ENCODE assay signal across 9 cellular contexts in the genomic region with DNA sequence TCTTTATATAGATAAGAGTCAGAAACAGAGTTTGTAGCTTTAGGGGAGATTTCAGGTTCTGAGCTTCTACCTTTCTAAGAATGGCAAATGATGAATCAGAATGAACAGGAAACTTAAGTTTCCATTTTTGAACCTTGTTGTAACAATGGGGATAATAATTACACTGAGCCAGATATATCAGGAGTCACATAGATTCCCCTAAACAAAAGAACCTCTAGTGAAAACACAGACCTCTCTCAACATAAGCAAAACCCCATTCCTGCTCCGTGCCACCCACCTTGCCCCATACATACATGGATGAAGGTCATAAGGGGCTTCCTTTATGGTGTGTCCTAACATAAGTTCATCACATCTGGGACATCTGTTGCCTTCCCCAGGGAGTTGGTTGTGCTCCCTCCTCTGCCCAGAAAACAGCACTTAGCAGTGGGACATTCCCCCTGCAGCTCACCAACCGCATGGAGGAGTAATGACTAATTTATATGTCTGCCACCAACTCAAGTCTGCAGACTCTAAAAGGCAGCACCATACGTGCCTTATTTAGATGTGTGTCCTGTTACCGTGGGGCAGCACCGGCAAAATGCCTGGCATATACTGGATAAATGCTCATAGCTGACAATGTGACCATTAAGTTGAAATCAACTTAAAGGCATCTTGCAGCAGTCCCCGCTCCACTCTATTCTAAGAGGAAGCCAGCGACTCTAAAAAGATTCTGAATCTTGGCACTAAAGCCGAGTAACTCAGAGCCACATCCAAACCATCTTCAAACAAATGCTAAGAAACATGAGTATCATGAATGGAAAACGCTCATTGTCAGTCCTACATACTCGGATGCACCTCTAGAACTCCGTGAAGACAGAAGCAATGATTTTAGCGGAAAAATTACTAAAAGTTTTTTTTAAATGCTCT. TPM values are rescaled to one million over a fixed set of nuclear protein-coding genes. Genes with fewer than 3 reads are reported as not detected.
DNase-seq lines count a peak whose midpoint lies in the region; ATAC-seq, FAIRE-seq and TF ChIP-seq lines count a peak whose summit lies in the region.
"Had no signal": no experiment of that assay in that cellular context is flagged by ENCODE, and none has a peak within 500 bp of the region (broad histone marks: within the 10 kb centered on the region; RNA-seq: fewer than 3 reads in every experiment).

No MANE protein-coding gene starts in this region.

- no peaks in the 10 kb centered on the region for H3K9me3 ChIP-seq in WERI-Rb-1 (ENCODE audit: severe bottlenecking)

- peaks cover 55% of the 10 kb centered on the region for H3K27me3 Mint-ChIP-seq in type B pancreatic cell

- no peak overlapping the region for H3K27ac ChIP-seq in WERI-Rb-1
- H3K27ac ChIP-seq: GM23248 had no signal

- no peak overlapping the region for H3K4me3 ChIP-seq in WERI-Rb-1 (ENCODE audit: low read depth, low read length)
- H3K4me3 ChIP-seq: GM23248 had no signal

- no peak for TF ChIP-seq CTCF in WERI-Rb-1 (IDR thresholded peaks at IDR 0.05; ENCODE audit: low read depth, low read length)
- no peak for TF ChIP-seq CTCF in type B pancreatic cell (conservative IDR thresholded peaks at IDR 0.05)

- H3K9me3 Mint-ChIP-seq in stimulated activated effector memory CD8-positive, alpha-beta T cell treated with anti-CD3 and anti-CD28 coated beads, Interleukin-12 subunit alpha, Interleukin-12 subunit beta, amount 100 ng/mL, for 72 hours: no peaks in the 10 kb centered on the region
- H3K9me3 Mint-ChIP-seq in type B pancreatic cell: no peaks in the 10 kb centered on the region

- H3K36me3 Mint-ChIP-seq in stimulated activated effector memory CD8-positive, alpha-beta T cell treated with anti-CD3 and anti-CD28 coated beads, Interleukin-12 subunit alpha, Interleukin-12 subunit beta, amount 100 ng/mL, for 72 hours: peaks cover 6% of the 10 kb centered on the region
- no peaks in the 10 kb centered on the region for H3K36me3 Mint-ChIP-seq in type B pancreatic cell

- H3K36me3 ChIP-seq in WERI-Rb-1: no peaks in the 10 kb centered on the region

- peak; percentile 74 for ATAC-seq in HG03432 (IDR thresholded peaks at IDR 0.05; ENCODE audit: unreplicated experiment)
- ATAC-seq in stimulated activated effector memory CD8-positive, alpha-beta T cell treated with anti-CD3 and anti-CD28 coated beads, Interleukin-12 subunit alpha, Interleukin-12 subunit beta, amount 100 ng/mL, for 72 hours: peak; percentile 88

- DNase-seq in GM19239 (ENCODE audit: insufficient read length, low spot score) (no peak), iPS-NIHi7 (ENCODE audit: extremely low spot score) (no peak), WERI-Rb-1 (no peak), type B pancreatic cell (ENCODE audit: extremely low spot score, unreplicated experiment) (no peak), AML-193 (lab: John Stamatoyannopoulos, UW) (no peak)
- DNase-seq in activated T-helper 9 cell treated with anti-CD3 and anti-CD28 coated beads, Interleukin-2, amount 50 U/mL, for 16 hours (ENCODE audit: low read depth): peak; percentile 46
- DNase-seq in stimulated activated effector memory CD8-positive, alpha-beta T cell treated with anti-CD3 and anti-CD28 coated beads, Interleukin-12 subunit alpha, Interleukin-12 subunit beta, amount 100 ng/mL, for 72 hours (ENCODE audit: low spot score in 2 of 2): peak in 1 of 2 donors; percentile 81
- DNase-seq: GM23248 had no signal

- H3K4me1 Mint-ChIP-seq in stimulated activated effector memory CD8-positive, alpha-beta T cell treated with anti-CD3 and anti-CD28 coated beads, Interleukin-12 subunit alpha, Interleukin-12 subunit beta, amount 100 ng/mL, for 72 hours: peaks cover 97% of the 10 kb centered on the region
- peaks cover 5% of the 10 kb centered on the region for H3K4me1 Mint-ChIP-seq in type B pancreatic cell (ENCODE audit: unreplicated experiment)

- no peak overlapping the region for H3K4me3 Mint-ChIP-seq in stimulated activated effector memory CD8-positive, alpha-beta T cell treated with anti-CD3 and anti-CD28 coated beads, Interleukin-12 subunit alpha, Interleukin-12 subunit beta, amount 100 ng/mL, for 72 hours
- H3K4me3 Mint-ChIP-seq in type B pancreatic cell: no peak overlapping the region

- H3K27me3 ChIP-seq in WERI-Rb-1 (ENCODE audit: insufficient read depth, low read depth, severe bottlenecking): no peaks in the 10 kb centered on the region

- H3K27ac Mint-ChIP-seq in stimulated activated effector memory CD8-positive, alpha-beta T cell treated with anti-CD3 and anti-CD28 coated beads, Interleukin-12 subunit alpha, Interleukin-12 subunit beta, amount 100 ng/mL, for 72 hours: no peak overlapping the region
- H3K27ac Mint-ChIP-seq in type B pancreatic cell: no peak overlapping the region

- FAIRE-seq in GM19239 (lab: Jason Lieb, UNC): peak; percentile 94

RNA-seq across cellular contexts. Expression of gene JAML, which starts 7.9 kb away (rescaled TPM):
- total RNA-seq in type B pancreatic cell (ENCODE audit: low replicate concordance): 0.19 and 0.57 TPM in 2 replicates
- total RNA-seq: GM23248 had no signal

RNA-seq across cellular contexts. Expression of gene MPZL3, which starts 35.3 kb away (rescaled TPM):
- 10.2 and 32.1 TPM in 2 replicates for total RNA-seq in type B pancreatic cell (ENCODE audit: low replicate concordance)

RNA-seq across cellular contexts. Expression of gene SCN2B, which starts 40.4 kb away (rescaled TPM):
- 2.8 TPM in 1 of 2 replicates, not detected in the other for total RNA-seq in type B pancreatic cell (ENCODE audit: low replicate concordance)
- total RNA-seq: GM23248 had no signal

RNA-seq across cellular contexts. Expression of gene MPZL2, which starts 47.2 kb away (rescaled TPM):
- 32.7 and 113 TPM in 2 replicates for total RNA-seq in type B pancreatic cell (ENCODE audit: low replicate concordance)
- total RNA-seq: GM23248 had no signal
